In the genomic region with DNA sequence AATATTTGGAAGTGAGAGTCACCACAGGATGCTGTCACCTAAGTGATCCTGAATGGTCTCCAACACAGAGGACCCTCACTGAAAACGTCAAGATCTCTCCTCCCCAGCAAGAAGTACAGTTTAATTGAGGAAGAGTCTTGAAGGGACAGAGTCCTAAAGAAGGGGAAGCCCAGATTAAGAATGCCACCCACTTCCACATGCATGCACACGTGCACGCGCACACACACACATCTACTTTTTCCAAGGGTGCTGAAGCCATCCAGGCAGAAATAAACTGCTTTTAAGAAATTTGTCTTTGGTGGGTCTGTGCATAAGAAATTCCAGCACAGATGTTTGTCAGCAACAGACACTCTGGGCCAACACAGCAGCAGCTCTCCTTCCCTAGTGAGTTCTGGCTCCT, we compare ENCODE assay signal across 21 cellular contexts.
"Had no signal": no experiment of that assay in that cellular context is flagged by ENCODE, and none has a peak within 500 bp of the region (broad histone marks: within the 10 kb centered on the region; RNA-seq: fewer than 3 reads in every experiment).

No MANE protein-coding gene starts in this region.

- H3K36me3 ChIP-seq: ascending aorta, prostate gland, right atrium auricular region, tibial nerve, vagina had no signal

- H3K4me3 ChIP-seq: ascending aorta, hepatocyte, prostate gland, right atrium auricular region, skin epidermis, tibial nerve, vagina had no signal

- H3K9me3 ChIP-seq: ascending aorta, prostate gland, vagina had no signal

- H3K4me1 ChIP-seq: ascending aorta, prostate gland, right atrium auricular region, tibial nerve, vagina had no signal

- H3K27me3 ChIP-seq: ascending aorta, hepatocyte, right atrium auricular region, tibial nerve, vagina had no signal

- ATAC-seq: activated CD8-positive, alpha-beta T cell treated with anti-CD3 and anti-CD28 coated beads, Interleukin-2, amount 10 ng/mL, durations not matched to agents 7 days and 5 days; activated T-cell treated with anti-CD3 and anti-CD28 coated beads, Interleukin-2, amount 50 U/mL, for 4 hours; effector memory CD8-positive, alpha-beta T cell; stimulated activated naive CD8-positive, alpha-beta T cell treated with anti-CD3 and anti-CD28 coated beads, Interleukin-15, Interleukin-2, amounts not matched to agents 100 U/mL and 50 U/mL, for 24 hours; T-cell had no signal

- DNase-seq: activated CD4-positive, alpha-beta T cell treated with anti-CD3 and anti-CD28 coated beads, Interleukin-2, amount 10 ng/mL, durations not matched to agents 24 days and 14 days; activated CD4-positive, CD25-positive, alpha-beta regulatory T cell; activated CD8-positive, alpha-beta T cell treated with anti-CD3 and anti-CD28 coated beads, Interleukin-2, amount 10 ng/mL, durations not matched to agents 7 days and 5 days; activated naive CD4-positive, alpha-beta T cell treated with anti-CD3 and anti-CD28 coated beads for 36 hours; activated T-cell treated with anti-CD3 and anti-CD28 coated beads, Interleukin-2, amount 50 U/mL, for 4 hours; dermis blood vessel endothelial cell; effector memory CD8-positive, alpha-beta T cell; foreskin fibroblast; left cardiac atrium; mammary epithelial cell; naive B cell; stimulated activated naive CD8-positive, alpha-beta T cell treated with anti-CD3 and anti-CD28 coated beads, Interleukin-15, Interleukin-2, amounts not matched to agents 100 U/mL and 50 U/mL, for 24 hours; T-cell; T-helper 9 cell had no signal

- H3K27ac ChIP-seq: ascending aorta, hepatocyte, prostate gland, right atrium auricular region, skin epidermis, tibial nerve, vagina had no signal
